In genomic region chr18:79642626-79643025, GRCh38 we compare ENCODE assay signal across 22 cellular contexts. TPM values are rescaled to one million over a fixed set of nuclear protein-coding genes. Genes with fewer than 3 reads are reported as not detected.
A peak's percentile ranks its signal among the peaks of the same experiment; 100 is the strongest.
DNase-seq lines count a peak whose midpoint lies in the region; ATAC-seq and TF ChIP-seq lines count a peak whose summit lies in the region.
"Had no signal": no experiment of that assay in that cellular context is flagged by ENCODE, and none has a peak within 500 bp of the region (broad histone marks: within the 10 kb centered on the region; RNA-seq: fewer than 3 reads in every experiment).

No MANE protein-coding gene starts in this region.

- H3K27ac ChIP-seq in breast epithelium (no peak overlapping the region), fibroblast of lung (ENCODE audit: insufficient read depth, low read length) (no peak overlapping the region)
- H3K27ac ChIP-seq: dorsolateral prefrontal cortex, hepatocyte, uterus had no signal

- no peaks in the 10 kb centered on the region for H3K79me2 ChIP-seq in fibroblast of lung (ENCODE audit: control insufficient read depth, insufficient read depth, low read length)
- H3K79me2 ChIP-seq: hepatocyte had no signal

- H3K4me1 ChIP-seq in breast epithelium (no peaks in the 10 kb centered on the region), fibroblast of lung (ENCODE audit: control insufficient read depth, extremely low read depth, insufficient read depth, low read length) (no peaks in the 10 kb centered on the region)

- H2AFZ ChIP-seq in fibroblast of lung (ENCODE audit: low read length) = no peak overlapping the region
- H2AFZ ChIP-seq: hepatocyte had no signal

- H3K4me3 Mint-ChIP-seq in MCF 10A (ENCODE audit: unreplicated experiment) = no peak overlapping the region
- no peak overlapping the region for H3K4me3 Mint-ChIP-seq in stimulated activated naive B cell treated with anti-CD40 and anti-IgM and Interleukin-4, amounts not matched to agents 10 μg/mL and 1 μg/mL and 100 μg/mL, for 72 hours
- H3K4me3 Mint-ChIP-seq: activated naive CD4-positive, alpha-beta T cell treated with anti-CD3 and anti-CD28 coated beads for 36 hours had no signal

- intact Hi-C loops in MCF 10A (cut with micrococcal nuclease) (loop anchor here (5.0 kb wide), 1 partner anchor 115 kb away; no protein-coding TSS in a partner anchor), breast epithelium (cut with DNase I; ENCODE audit: low total_unique reads) (loop anchor here (10.0 kb wide), 1 partner anchor 258 kb away; no protein-coding TSS in a partner anchor)

- H3K9me3 Mint-ChIP-seq in MCF 10A (ENCODE audit: unreplicated experiment) = no peaks in the 10 kb centered on the region
- H3K9me3 Mint-ChIP-seq in stimulated activated naive B cell treated with anti-CD40 and anti-IgM and Interleukin-4, amounts not matched to agents 10 μg/mL and 1 μg/mL and 100 μg/mL, for 72 hours = no peaks in the 10 kb centered on the region
- H3K9me3 Mint-ChIP-seq: activated naive CD4-positive, alpha-beta T cell treated with anti-CD3 and anti-CD28 coated beads for 36 hours had no signal

- TF ChIP-seq CTCF in MCF 10A (IDR thresholded peaks at IDR 0.05; ENCODE audit: unreplicated experiment) = no peak
- no peak for TF ChIP-seq CTCF in breast epithelium (IDR thresholded peaks at IDR 0.05)
- no peak for TF ChIP-seq CTCF in fibroblast of lung (conservative IDR thresholded peaks at IDR 0.05 in 1 of 2, IDR thresholded peaks at IDR 0.05 in 1 of 2; ENCODE audit: low read depth in 1 of 2, low read length in 2 of 2)

- H3K4me2 ChIP-seq in fibroblast of lung (ENCODE audit: extremely low read depth, insufficient read depth, low read length) = no peak overlapping the region
- H3K4me2 ChIP-seq: hepatocyte had no signal

- H3K27ac Mint-ChIP-seq in MCF 10A (ENCODE audit: low read depth, unreplicated experiment) = no peak overlapping the region
- H3K27ac Mint-ChIP-seq in stimulated activated naive B cell treated with anti-CD40 and anti-IgM and Interleukin-4, amounts not matched to agents 10 μg/mL and 1 μg/mL and 100 μg/mL, for 72 hours = peak overlapping the region; percentile 85
- H3K27ac Mint-ChIP-seq: activated naive CD4-positive, alpha-beta T cell treated with anti-CD3 and anti-CD28 coated beads for 36 hours had no signal

- peaks cover 6% of the 10 kb centered on the region for H3K4me1 Mint-ChIP-seq in MCF 10A (ENCODE audit: insufficient read depth, unreplicated experiment)
- peaks cover 17 to 35% of the 10 kb centered on the region in 2 donors for H3K4me1 Mint-ChIP-seq in stimulated activated naive B cell treated with anti-CD40 and anti-IgM and Interleukin-4, amounts not matched to agents 10 μg/mL and 1 μg/mL and 100 μg/mL, for 72 hours

- H4K20me1 ChIP-seq in fibroblast of lung (ENCODE audit: control insufficient read depth, extremely low read depth, insufficient read depth, low read length) = no peaks in the 10 kb centered on the region

- H3K27me3 Mint-ChIP-seq in MCF 10A (ENCODE audit: insufficient read depth, unreplicated experiment) = no peaks in the 10 kb centered on the region
- peaks cover 0 to 7% of the 10 kb centered on the region in 2 donors for H3K27me3 Mint-ChIP-seq in stimulated activated naive B cell treated with anti-CD40 and anti-IgM and Interleukin-4, amounts not matched to agents 10 μg/mL and 1 μg/mL and 100 μg/mL, for 72 hours

- H3K9me3 ChIP-seq in breast epithelium (no peaks in the 10 kb centered on the region), fibroblast of lung (ENCODE audit: control insufficient read depth, insufficient read depth, low read depth, low read length) (no peaks in the 10 kb centered on the region)
- H3K9me3 ChIP-seq: MG63, uterus had no signal

- H3K27me3 ChIP-seq in breast epithelium = peaks cover 12 to 30% of the 10 kb centered on the region in 2 donors
- no peaks in the 10 kb centered on the region for H3K27me3 ChIP-seq in fibroblast of lung (ENCODE audit: control insufficient read depth, insufficient read depth, low read length)
- H3K27me3 ChIP-seq: hepatocyte, MG63, uterus had no signal

- POLR2A ChIA-PET in MCF 10A (lab: Yijun Ruan, JAX) = no interaction called here

- H3K36me3 ChIP-seq in breast epithelium (no peaks in the 10 kb centered on the region), fibroblast of lung (ENCODE audit: control insufficient read depth, insufficient read depth, low read length) (no peaks in the 10 kb centered on the region)
- H3K36me3 ChIP-seq: MG63, uterus had no signal

- no peaks in the 10 kb centered on the region for H3K36me3 Mint-ChIP-seq in MCF 10A (ENCODE audit: insufficient read depth, unreplicated experiment)
- H3K36me3 Mint-ChIP-seq in stimulated activated naive B cell treated with anti-CD40 and anti-IgM and Interleukin-4, amounts not matched to agents 10 μg/mL and 1 μg/mL and 100 μg/mL, for 72 hours = no peaks in the 10 kb centered on the region

- TF ChIP-seq POLR2A in breast epithelium (IDR thresholded peaks at IDR 0.05) = no peak

- no peak for ATAC-seq in stimulated activated naive B cell treated with anti-CD40 and anti-IgM and Interleukin-4, amounts not matched to agents 10 μg/mL and 1 μg/mL and 100 μg/mL, for 72 hours (replicated peaks)
- ATAC-seq in GM21717 (IDR thresholded peaks at IDR 0.05; ENCODE audit: unreplicated experiment) = no peak
- ATAC-seq in HG02642 (IDR thresholded peaks at IDR 0.05; ENCODE audit: poor library complexity, unreplicated experiment) = no peak
- ATAC-seq: HCT116, PC-3, right cardiac atrium had no signal

- CTCF ChIA-PET in MCF 10A (lab: Yijun Ruan, JAX) = interaction anchor here (0.6 to 3.7 kb wide), 8 partner anchors 8 to 412 kb away, joined by 3 to 65 read pairs (median 6); no protein-coding TSS in a partner anchor

- DNase-seq in MCF 10A (ENCODE audit: unreplicated experiment) = peak; percentile 73
- DNase-seq in breast epithelium (ENCODE audit: low spot score in 2 of 2) = no peak
- peak; percentile 30 for DNase-seq in SIG-M5 (lab: John Stamatoyannopoulos, UW)
- peak; percentile 13 to 20 for DNase-seq in fibroblast of lung (ENCODE audit: low read depth in 2 of 2)
- DNase-seq in stimulated activated naive B cell treated with anti-CD40 and anti-IgM and Interleukin-4, amounts not matched to agents 10 μg/mL and 1 μg/mL and 100 μg/mL, for 72 hours = no peak
- no peak for DNase-seq in RPMI8226
- DNase-seq: activated CD4-positive, alpha-beta T cell treated with anti-CD3 and anti-CD28 coated beads, Interleukin-2, amount 50 U/mL, for 1 hour; activated T-cell treated with anti-CD3 and anti-CD28 coated beads for 4 hours; dorsolateral prefrontal cortex; erythroblast; MG63; NCI-H2029 treated with DMSO at 0.1 percent for 48 hours; NCI-H524; occipital lobe; PC-3; uterus had no signal

- no TSS peak for BruUV-seq in MCF 10A (replicated peaks; lab: Mats Ljungman, UMichigan)

- H3K4me3 ChIP-seq in breast epithelium (no peak overlapping the region), fibroblast of lung (replicated peaks in 1 of 4; ENCODE audit: control extremely low read depth in 1 of 4, insufficient read depth in 1 of 4, low read depth in 3 of 4, low read length in 4 of 4) (no peak overlapping the region)
- H3K4me3 ChIP-seq: dorsolateral prefrontal cortex, hepatocyte, MG63, uterus had no signal

- H3K9ac ChIP-seq in fibroblast of lung (ENCODE audit: insufficient read depth, low read length) = no peak overlapping the region

RNA-seq across cellular contexts. Expression of gene CTDP1, which starts 37.0 kb away (rescaled TPM):
- total RNA-seq in MCF 10A (2022) (20.3 and 25.1 TPM in 2 replicates), breast epithelium (10 to 100 TPM; 15.0 to 21.0 (median 19.9) TPM), fibroblast of lung (20.5 and 24.8 TPM in 2 replicates)
- 6.4 and 8.0 TPM in 2 replicates for polyA plus RNA-seq in fibroblast of lung
- polyA plus RNA-seq in fibroblast of lung (2012) = 11.8 and 15.9 TPM in 2 replicates
- polyA minus RNA-seq in fibroblast of lung (ENCODE audit: low replicate concordance) = 5.0 and 11.9 TPM in 2 replicates

Comparison
In these comparisons a context has a peak if more than half of its experiments do, and no peak if none do; other contexts are left out.
1. DNase-seq: peak in MCF 10A (single experiment), SIG-M5 (single experiment) and fibroblast of lung (2 of 2); none in breast epithelium (0 of 2), stimulated activated naive B cell treated with anti-CD40 and anti-IgM and Interleukin-4, amounts not matched to agents 10 μg/mL and 1 μg/mL and 100 μg/mL, for 72 hours (single experiment) and RPMI8226 (single experiment).